In the genomic region with DNA sequence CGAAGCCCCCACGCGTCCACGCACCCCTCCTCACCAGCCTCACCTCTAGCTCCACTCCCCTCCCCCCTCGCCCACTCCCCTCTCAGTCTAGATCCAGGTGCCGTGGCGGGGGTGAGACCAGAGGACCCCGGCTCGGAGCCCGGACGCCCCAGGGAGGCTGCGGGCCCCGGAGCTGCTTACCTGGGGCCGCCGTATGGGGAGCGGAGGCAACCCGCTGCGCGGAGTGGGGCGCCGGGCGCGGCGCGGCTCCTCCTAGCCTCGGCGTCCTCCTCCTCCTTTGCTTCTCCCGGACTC, we compare ENCODE assay signal across 8 cellular contexts. TPM values are rescaled to one million over a fixed set of nuclear protein-coding genes. Genes with fewer than 3 reads are reported as not detected.
DNase-seq lines count a peak whose midpoint lies in the region; ATAC-seq and TF ChIP-seq lines count a peak whose summit lies in the region.

No MANE protein-coding gene starts in this region.

- TF ChIP-seq POLR2A in breast epithelium (IDR thresholded peaks at IDR 0.05): no peak

- intact Hi-C loops in left ventricle myocardium superior (cut with micrococcal nuclease): no loop called here
- intact Hi-C loops in breast epithelium (cut with DNase I; ENCODE audit: low total_unique reads): no loop called here

- H3K36me3 ChIP-seq in cardiac muscle cell (no peaks in the 10 kb centered on the region), breast epithelium (no peaks in the 10 kb centered on the region), mesodermal cell (ENCODE audit: control insufficient read depth, insufficient read depth, low read length) (no peaks in the 10 kb centered on the region), urinary bladder (ENCODE audit: insufficient read depth) (no peaks in the 10 kb centered on the region)

- no peak for ATAC-seq in left ventricle myocardium superior
- ATAC-seq in GM21786 (IDR thresholded peaks at IDR 0.05; ENCODE audit: unreplicated experiment): no peak
- no peak for ATAC-seq in HG03108 (IDR thresholded peaks at IDR 0.05; ENCODE audit: unreplicated experiment)

- TF ChIP-seq CTCF in cardiac muscle cell (IDR thresholded peaks at IDR 0.05; ENCODE audit: low read depth, low read length) (no peak), breast epithelium (IDR thresholded peaks at IDR 0.05) (no peak)

- peaks cover 3% of the 10 kb centered on the region for H3K4me1 ChIP-seq in cardiac muscle cell (ENCODE audit: low read depth)
- no peaks in the 10 kb centered on the region for H3K4me1 ChIP-seq in breast epithelium
- no peaks in the 10 kb centered on the region for H3K4me1 ChIP-seq in mesodermal cell (ENCODE audit: control insufficient read depth, insufficient read depth, low read length, poor library complexity, severe bottlenecking)
- peaks cover 5% of the 10 kb centered on the region for H3K4me1 ChIP-seq in urinary bladder (ENCODE audit: insufficient read depth)

- H3K27me3 ChIP-seq in cardiac muscle cell (peaks cover 50% of the 10 kb centered on the region), breast epithelium (no peaks in the 10 kb centered on the region)

- H3K9me3 ChIP-seq in cardiac muscle cell (ENCODE audit: low read depth): no peaks in the 10 kb centered on the region
- H3K9me3 ChIP-seq in breast epithelium: no peaks in the 10 kb centered on the region
- no peaks in the 10 kb centered on the region for H3K9me3 ChIP-seq in mesodermal cell (ENCODE audit: control insufficient read depth, low read length)

- H3K4me3 ChIP-seq in cardiac muscle cell (peak overlapping the region; percentile 65), breast epithelium (peak overlapping the region; percentile 56 to 73 (median 66)), mesodermal cell (ENCODE audit: extremely low read depth, insufficient read depth, low read length, poor library complexity, severe bottlenecking) (peak overlapping the region; percentile 58), urinary bladder (ENCODE audit: low read depth, low read length) (peak overlapping the region; percentile 62)

- DNase-seq in cardiac muscle cell (ENCODE audit: low read depth in 1 of 2, low spot score in 1 of 2) (no peak), left ventricle myocardium superior (no peak), breast epithelium (ENCODE audit: low spot score in 2 of 2) (no peak), NCI-H226 (no peak)

- WGBS in mesodermal cell (ENCODE audit: insufficient coverage in 2 of 2), 2 experiments: 0% methylated on average over 21 to 27 of the region's 28 CpGs
- under 1% methylated on average over 28 of the region's 28 CpGs for WGBS in urinary bladder

- H3K27ac ChIP-seq in cardiac muscle cell: no peak overlapping the region
- H3K27ac ChIP-seq in breast epithelium: peak overlapping the region; percentile 13 to 36
- H3K27ac ChIP-seq in mesodermal cell (ENCODE audit: low read depth, low read length, severe bottlenecking): no peak overlapping the region
- H3K27ac ChIP-seq in urinary bladder (ENCODE audit: low read depth): no peak overlapping the region

RNA-seq across cellular contexts. Expression of gene ENOX1, which starts 0.4 kb away (rescaled TPM):
- 2.0 and 4.2 TPM in 2 replicates for total RNA-seq in cardiac muscle cell
- polyA plus RNA-seq in cardiac muscle cell: 1.6 and 5.1 TPM in 2 replicates
- 6.8 TPM for total RNA-seq in left ventricle myocardium superior
- 1 to 10 TPM; 1.9 to 2.3 (median 2.0) TPM for total RNA-seq in breast epithelium
- 5.6 TPM for polyA plus RNA-seq in mesodermal cell (2013, experiment 1 of 2)
- polyA plus RNA-seq in mesodermal cell (2013, experiment 2 of 2): 6.5 TPM
- 17.6 TPM for total RNA-seq in urinary bladder
- 4.3 TPM for polyA plus RNA-seq in urinary bladder

Comparison
In these comparisons a context has a peak if more than half of its experiments do, and no peak if none do; other contexts are left out.
1. H3K27ac ChIP-seq: peak in breast epithelium (2 of 2); none in cardiac muscle cell (single experiment), mesodermal cell (single experiment) and urinary bladder (single experiment).
2. Peak in every context shown above with its lines, with median percentiles within 50 percentile points of each other: H3K4me3 ChIP-seq.